Comparison of ENCODE assay signal across 1 cellular context in genomic region chr20:51733070-51733469, GRCh38.
A peak's percentile ranks its signal among the peaks of the same experiment; 100 is the strongest.
TF ChIP-seq lines count a peak whose summit lies in the region.

No MANE protein-coding gene starts in this region.

TF ChIP-seq in HepG2, 621 proteins besides CTCF, POLR2A, EP300 and RAD21 (continued from another document):
- TF ChIP-seq ZNF12 (CRISPR knock-in tag; IDR thresholded peaks at IDR 0.05) (peak; percentile 75; the same call in 1 of the 2 replicates), GZF1 (CRISPR knock-in tag; IDR thresholded peaks at IDR 0.05) (no peak), ELF3 (CRISPR knock-in tag; IDR thresholded peaks at IDR 0.05) (peak; percentile 36; the same call in 1 of the 2 replicates), ZNF614 (CRISPR knock-in tag; IDR thresholded peaks at IDR 0.05; ENCODE audit: borderline replicate concordance) (no peak), ZNF670 (CRISPR knock-in tag; IDR thresholded peaks at IDR 0.05; ENCODE audit: borderline replicate concordance) (no peak), ARNT (IDR thresholded peaks at IDR 0.05) (no peak), HNF4A (CRISPR knock-in tag; IDR thresholded peaks at IDR 0.05) (peak; percentile 20; the same call in 1 of the 2 replicates), YEATS2 (CRISPR knock-in tag; IDR thresholded peaks at IDR 0.05; ENCODE audit: borderline replicate concordance) (no peak), SNAPC4 (CRISPR knock-in tag; IDR thresholded peaks at IDR 0.05) (no peak)
